ENCODE assay signal across 16 cellular contexts in the genomic region with DNA sequence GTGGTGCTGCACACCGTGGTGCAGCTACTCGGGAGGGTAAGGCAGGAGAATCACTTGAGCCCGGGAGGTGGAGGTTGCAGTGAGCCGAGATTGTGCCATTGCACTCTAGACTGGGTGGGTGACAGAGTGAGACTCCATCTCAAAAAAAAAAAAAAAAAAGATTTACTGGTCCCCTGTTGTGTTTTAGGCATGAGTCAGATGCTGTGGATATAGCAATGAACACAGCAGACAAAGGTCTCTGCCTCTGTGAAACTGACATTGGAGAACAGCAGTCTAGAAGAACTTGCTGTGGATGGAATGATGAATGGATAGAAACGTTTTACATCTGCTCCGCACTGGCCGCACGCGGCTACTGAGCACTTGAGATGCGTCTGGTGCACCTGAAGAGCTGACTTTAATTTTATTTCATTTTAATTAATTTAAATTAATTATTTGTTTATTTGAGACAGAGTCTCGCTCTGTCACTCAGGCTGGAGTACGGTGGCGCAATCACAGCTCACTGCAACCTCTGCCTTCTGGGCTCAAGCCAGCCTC. TPM values are rescaled to one million over a fixed set of nuclear protein-coding genes. Genes with fewer than 3 reads are reported as not detected.
DNase-seq lines count a peak whose midpoint lies in the region; ATAC-seq and TF ChIP-seq lines count a peak whose summit lies in the region.
"Had no signal": no experiment of that assay in that cellular context is flagged by ENCODE, and none has a peak within 500 bp of the region (broad histone marks: within the 10 kb centered on the region; RNA-seq: fewer than 3 reads in every experiment).

No MANE protein-coding gene starts in this region.

- ATAC-seq in Right ventricle myocardium inferior: no peak
- no peak for ATAC-seq in heart left ventricle
- ATAC-seq in lower lobe of right lung: no peak
- ATAC-seq in HG03039 (IDR thresholded peaks at IDR 0.05; ENCODE audit: unreplicated experiment): no peak
- ATAC-seq: naive thymus-derived CD4-positive, alpha-beta T cell had no signal

- no peaks in the 10 kb centered on the region for H3K36me3 ChIP-seq in heart left ventricle
- H3K36me3 ChIP-seq in lower lobe of right lung: no peaks in the 10 kb centered on the region
- no peaks in the 10 kb centered on the region for H3K36me3 ChIP-seq in CD8-positive, alpha-beta memory T cell (ENCODE audit: insufficient read depth, low read length)

- H3K27ac ChIP-seq in heart left ventricle: peak overlapping the region in 3 of 12 donors; percentile 79 to 88 (median 87)
- H3K27ac ChIP-seq in lower lobe of right lung: no peak overlapping the region
- no peak overlapping the region for H3K27ac ChIP-seq in CD8-positive, alpha-beta memory T cell (ENCODE audit: low read depth, low read length)

- H3K4me3 Mint-ChIP-seq in chondrocyte (ENCODE audit: unreplicated experiment): no peak overlapping the region
- H3K4me3 Mint-ChIP-seq in CD8-positive, alpha-beta memory T cell: no peak overlapping the region
- H3K4me3 Mint-ChIP-seq: activated CD4-positive, alpha-beta memory T cell treated with anti-CD3 and anti-CD28 coated beads for 36 hours; central memory CD8-positive, alpha-beta T cell; naive thymus-derived CD4-positive, alpha-beta T cell had no signal

- H3K9me3 Mint-ChIP-seq in chondrocyte (ENCODE audit: low read depth): no peaks in the 10 kb centered on the region
- no peaks in the 10 kb centered on the region for H3K9me3 Mint-ChIP-seq in CD8-positive, alpha-beta memory T cell
- H3K9me3 Mint-ChIP-seq: activated CD4-positive, alpha-beta memory T cell treated with anti-CD3 and anti-CD28 coated beads for 36 hours; central memory CD8-positive, alpha-beta T cell; naive thymus-derived CD4-positive, alpha-beta T cell had no signal

- H3K4me1 ChIP-seq in heart left ventricle (peaks cover 12 to 47% (median 36%) of the 10 kb centered on the region in 12 donors), lower lobe of right lung (peaks cover 74% of the 10 kb centered on the region)
- H3K4me1 ChIP-seq in CD8-positive, alpha-beta memory T cell (ENCODE audit: insufficient read depth, low read length): no peaks in the 10 kb centered on the region

- POLR2A ChIA-PET in CD8-positive, alpha-beta memory T cell (lab: Charles Lee): no interaction called here

- intact Hi-C loops in Right ventricle myocardium inferior (cut with DNase I) (no loop called here), heart left ventricle (cut with DNase I) (loop anchor here in 2 of 10 donors (2.0 to 5.0 kb wide), 2 partner anchors 24 to 33 kb away; a partner anchor contains a TSS), lower lobe of right lung (cut with DNase I) (no loop called here)

- H3K36me3 Mint-ChIP-seq in chondrocyte (ENCODE audit: low read depth): no peaks in the 10 kb centered on the region
- no peaks in the 10 kb centered on the region for H3K36me3 Mint-ChIP-seq in CD8-positive, alpha-beta memory T cell
- H3K36me3 Mint-ChIP-seq: activated CD4-positive, alpha-beta memory T cell treated with anti-CD3 and anti-CD28 coated beads for 36 hours; naive thymus-derived CD4-positive, alpha-beta T cell had no signal

- peak overlapping the region; percentile 57 for H3K27ac Mint-ChIP-seq in chondrocyte (ENCODE audit: unreplicated experiment)
- no peak overlapping the region for H3K27ac Mint-ChIP-seq in CD8-positive, alpha-beta memory T cell
- H3K27ac Mint-ChIP-seq: activated CD4-positive, alpha-beta memory T cell treated with anti-CD3 and anti-CD28 coated beads for 36 hours; naive thymus-derived CD4-positive, alpha-beta T cell had no signal

- TF ChIP-seq POLR2A in heart left ventricle (IDR thresholded peaks at IDR 0.05): no peak

- TF ChIP-seq CTCF in heart left ventricle (IDR thresholded peaks at IDR 0.05) (no peak), chondrocyte (IDR thresholded peaks at IDR 0.05) (no peak), lower lobe of right lung (IDR thresholded peaks at IDR 0.05) (no peak)

- H3K9me3 ChIP-seq in heart left ventricle (no peaks in the 10 kb centered on the region), lower lobe of right lung (no peaks in the 10 kb centered on the region)
- H3K9me3 ChIP-seq in CD8-positive, alpha-beta memory T cell (ENCODE audit: low read length): no peaks in the 10 kb centered on the region
- H3K9me3 ChIP-seq: testis had no signal

- CTCF ChIA-PET in CD8-positive, alpha-beta memory T cell (lab: Charles Lee): interaction anchor here (1.7 kb wide), 1 partner anchor 101 kb away, joined by 8 read pairs; no protein-coding TSS in a partner anchor

- no peaks in the 10 kb centered on the region for H3K27me3 Mint-ChIP-seq in chondrocyte (ENCODE audit: low read depth)
- H3K27me3 Mint-ChIP-seq in CD8-positive, alpha-beta memory T cell: peaks cover 0 to 3% of the 10 kb centered on the region in 2 donors

- 88 to 93% (median 90%) methylated on average over 13 of the region's 13 CpGs for WGBS in heart left ventricle, 4 donors

- DNase-seq in Right ventricle myocardium inferior (ENCODE audit: missing footprints): peak; percentile 33
- no peak for DNase-seq in heart left ventricle
- no peak for DNase-seq in chondrocyte (ENCODE audit: low spot score)
- peak; percentile 42 for DNase-seq in lower lobe of right lung
- no peak for DNase-seq in stimulated activated CD4-positive, alpha-beta T cell treated with anti-CD3 and anti-CD28 coated beads, Interleukin-2, amount 100 ng/mL, for 48 hours
- DNase-seq in CD8-positive, alpha-beta memory T cell: no peak
- no peak for DNase-seq in iPS-NIHi11 (ENCODE audit: low spot score)
- DNase-seq: activated CD4-positive, alpha-beta memory T cell treated with anti-CD3 and anti-CD28 coated beads for 36 hours; DMS153; MV-4-11; naive thymus-derived CD4-positive, alpha-beta T cell; NCI-H2171 treated with DMSO at 0.1 percent for 48 hours; testis had no signal

- H3K4me3 ChIP-seq in heart left ventricle (no peak overlapping the region), lower lobe of right lung (no peak overlapping the region)
- no peak overlapping the region for H3K4me3 ChIP-seq in CD8-positive, alpha-beta memory T cell (ENCODE audit: low read length)
- H3K4me3 ChIP-seq: testis had no signal

- no peaks in the 10 kb centered on the region for H3K27me3 ChIP-seq in heart left ventricle
- H3K27me3 ChIP-seq in lower lobe of right lung (ENCODE audit: low read depth): no peaks in the 10 kb centered on the region
- no peaks in the 10 kb centered on the region for H3K27me3 ChIP-seq in CD8-positive, alpha-beta memory T cell (ENCODE audit: insufficient read depth, low read length, poor library complexity, severe bottlenecking)
- H3K27me3 ChIP-seq: testis had no signal

- peaks cover 67% of the 10 kb centered on the region for H3K4me1 Mint-ChIP-seq in chondrocyte (ENCODE audit: low read depth)
- H3K4me1 Mint-ChIP-seq in CD8-positive, alpha-beta memory T cell: no peaks in the 10 kb centered on the region

RNA-seq across cellular contexts. Expression of a gene that starts 24.5 kb away (rescaled TPM):
- total RNA-seq in Right ventricle myocardium inferior: 7.3 TPM
- 10 to 100 TPM in 8 of 9 donors, 1 to 10 TPM in 1; 7.6 to 34.7 (median 14.8) TPM for total RNA-seq in heart left ventricle
- polyA plus RNA-seq in heart left ventricle: 10 to 100 TPM in 1 of 2 donors, 1 to 10 TPM in 1; 5.6 to 14.0 TPM
- 38.5 to 47.4 TPM (median 40.0 TPM) in 3 replicates for total RNA-seq in chondrocyte
- total RNA-seq in lower lobe of right lung: 20.4 TPM
- total RNA-seq in CD8-positive, alpha-beta memory T cell: not detected
- polyA plus RNA-seq in CD8-positive, alpha-beta memory T cell: not detected
- total RNA-seq: T-helper 2 cell treated with Interferon-gamma antibody and Interleukin-4, amounts not matched to agents 100 ng/mL and 5 ng/mL, for 36 hours had no signal

RNA-seq across cellular contexts. Expression of a gene that starts 32.1 kb away (rescaled TPM):
- 2.8 TPM for total RNA-seq in Right ventricle myocardium inferior
- 1 to 10 TPM in 8 of 9 donors, under 1 TPM in 1; 0.97 to 3.8 (median 2.3) TPM for total RNA-seq in heart left ventricle
- polyA plus RNA-seq in heart left ventricle: 1 to 10 TPM in 1 of 2 donors, under 1 TPM in 1; 0.99 to 3.5 TPM
- 14.4 to 17.7 TPM (median 16.1 TPM) in 3 replicates for total RNA-seq in chondrocyte
- 15.6 TPM for total RNA-seq in lower lobe of right lung
- total RNA-seq in CD8-positive, alpha-beta memory T cell: 1 to 10 TPM; 6.8 to 7.8 TPM
- polyA plus RNA-seq in CD8-positive, alpha-beta memory T cell: 12.7 TPM

RNA-seq across cellular contexts. Expression of a gene that starts 56.6 kb away (rescaled TPM):
- total RNA-seq in Right ventricle myocardium inferior (11.8 TPM), heart left ventricle (1 to 10 TPM; 3.6 to 9.9 (median 5.7) TPM), chondrocyte (8.5 to 12.3 TPM (median 12.0 TPM) in 3 replicates), lower lobe of right lung (9.1 TPM)
- 1 to 10 TPM; 5.7 to 6.2 TPM for polyA plus RNA-seq in heart left ventricle
- total RNA-seq in CD8-positive, alpha-beta memory T cell: 1 to 10 TPM; 5.2 to 5.6 TPM
- polyA plus RNA-seq in CD8-positive, alpha-beta memory T cell: 2.6 TPM

Comparison
In these comparisons a context has a peak if more than half of its experiments do, and no peak if none do; other contexts are left out.
1. DNase-seq: peak in Right ventricle myocardium inferior (single experiment) and lower lobe of right lung (single experiment); none in heart left ventricle (0 of 5), chondrocyte (single experiment), stimulated activated CD4-positive, alpha-beta T cell treated with anti-CD3 and anti-CD28 coated beads, Interleukin-2, amount 100 ng/mL, for 48 hours (0 of 2), CD8-positive, alpha-beta memory T cell (0 of 5) and iPS-NIHi11 (single experiment).